In the genomic region with DNA sequence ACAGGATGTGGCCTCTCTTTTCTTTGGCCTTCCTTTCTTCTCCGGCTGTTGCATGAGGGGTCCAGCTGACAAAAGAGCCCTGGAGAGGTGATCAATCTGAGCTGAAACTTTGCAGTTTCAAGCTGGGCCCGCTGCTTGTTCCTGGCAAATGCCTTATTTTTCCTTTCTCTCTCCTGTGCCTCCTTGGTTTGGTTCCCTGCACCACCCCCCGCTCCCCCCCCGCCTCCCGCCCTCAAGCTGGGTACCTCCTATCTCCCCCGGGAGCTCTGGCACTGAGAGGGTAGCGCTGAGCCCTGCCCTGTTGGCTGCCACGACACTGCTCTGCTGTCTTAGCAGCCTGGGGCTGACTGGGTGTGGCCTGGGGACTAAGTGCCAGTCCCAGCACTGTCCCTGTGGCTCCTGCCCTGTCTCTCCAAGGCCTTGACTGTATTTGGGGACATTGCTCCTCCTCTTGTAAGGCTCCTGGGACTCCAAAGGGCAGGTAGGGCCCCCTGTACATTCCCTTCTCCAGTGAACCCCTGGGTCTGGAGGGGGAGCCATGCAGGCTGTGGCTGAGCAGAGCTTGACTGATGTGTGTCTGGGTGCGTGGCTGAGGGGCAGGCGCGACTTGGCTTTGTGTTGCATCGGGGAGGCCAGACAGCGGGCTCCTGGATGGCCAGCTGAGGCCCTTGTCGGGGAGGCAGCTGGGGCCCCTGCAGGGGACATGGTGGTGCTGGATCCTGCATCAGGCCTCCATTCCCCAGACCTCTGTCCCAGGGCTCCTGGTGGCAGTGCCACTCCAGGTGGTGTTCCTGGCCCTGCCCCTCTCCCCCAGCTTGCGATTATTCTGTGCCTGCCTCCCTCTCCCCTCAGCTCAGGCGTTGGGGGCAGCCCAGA, we compare ENCODE assay signal across 8 cellular contexts. TPM values are rescaled to one million over a fixed set of nuclear protein-coding genes. Genes with fewer than 3 reads are reported as not detected.
DNase-seq lines count a peak whose midpoint lies in the region; ATAC-seq and TF ChIP-seq lines count a peak whose summit lies in the region.

No MANE protein-coding gene starts in this region.

- in situ Hi-C loops in G401 (cut with HindIII; ENCODE audit: low sequenced_read_pairs), result no loop called here
- in situ Hi-C loops in astrocyte of the spinal cord (cut with HindIII; ENCODE audit: low sequenced_read_pairs), result no loop called here

- DNase-seq in G401 (ENCODE audit: low spot score) (peak; percentile 47), NCI-H1436 (lab: John Stamatoyannopoulos, UW) (peak; percentile 78), astrocyte of the spinal cord (ENCODE audit: low read depth, low spot score) (no peak), immature natural killer cell (peak in 1 of 3 donors; percentile 19)
- no peak for DNase-seq in activated CD4-positive, alpha-beta T cell treated with anti-CD3 and anti-CD28 coated beads, Interleukin-2, amount 50 U/mL, for 4 hours

- peak; percentile 63 for ATAC-seq in stimulated activated memory B cell treated with anti-CD40 and anti-IgM and Interleukin-4, amounts not matched to agents 10 μg/mL and 1 μg/mL and 100 μg/mL, for 72 hours
- ATAC-seq in HG03378 (IDR thresholded peaks at IDR 0.05; ENCODE audit: unreplicated experiment) (no peak), HG02763 (IDR thresholded peaks at IDR 0.05; ENCODE audit: unreplicated experiment) (no peak)

- peak overlapping the region; percentile 65 to 79 (median 75) for H3K4me3 Mint-ChIP-seq in immature natural killer cell
- H3K4me3 Mint-ChIP-seq in stimulated activated memory B cell treated with anti-CD40 and anti-IgM and Interleukin-4, amounts not matched to agents 10 μg/mL and 1 μg/mL and 100 μg/mL, for 72 hours, result peak overlapping the region; percentile 85

- peak overlapping the region in 5 of 6 donors; percentile 34 to 71 (median 67) for H3K27ac Mint-ChIP-seq in immature natural killer cell
- peak overlapping the region; percentile 48 for H3K27ac Mint-ChIP-seq in stimulated activated memory B cell treated with anti-CD40 and anti-IgM and Interleukin-4, amounts not matched to agents 10 μg/mL and 1 μg/mL and 100 μg/mL, for 72 hours

- H3K4me3 ChIP-seq in astrocyte of the spinal cord (ENCODE audit: low read depth, low read length), result peak overlapping the region; percentile 65

- H3K27me3 Mint-ChIP-seq in immature natural killer cell (ENCODE audit: low read depth in 3 of 3), result peaks cover 2 to 5% (median 4%) of the 10 kb centered on the region in 3 donors
- H3K27me3 Mint-ChIP-seq in stimulated activated memory B cell treated with anti-CD40 and anti-IgM and Interleukin-4, amounts not matched to agents 10 μg/mL and 1 μg/mL and 100 μg/mL, for 72 hours, result no peaks in the 10 kb centered on the region

- H3K9me3 Mint-ChIP-seq in immature natural killer cell, result no peaks in the 10 kb centered on the region
- no peaks in the 10 kb centered on the region for H3K9me3 Mint-ChIP-seq in stimulated activated memory B cell treated with anti-CD40 and anti-IgM and Interleukin-4, amounts not matched to agents 10 μg/mL and 1 μg/mL and 100 μg/mL, for 72 hours

- peaks cover 6 to 11% of the 10 kb centered on the region in 2 donors for H3K4me1 Mint-ChIP-seq in immature natural killer cell
- H3K4me1 Mint-ChIP-seq in stimulated activated memory B cell treated with anti-CD40 and anti-IgM and Interleukin-4, amounts not matched to agents 10 μg/mL and 1 μg/mL and 100 μg/mL, for 72 hours, result peaks cover 19% of the 10 kb centered on the region

- H3K36me3 Mint-ChIP-seq in immature natural killer cell, result no peaks in the 10 kb centered on the region
- peaks cover 15% of the 10 kb centered on the region for H3K36me3 Mint-ChIP-seq in stimulated activated memory B cell treated with anti-CD40 and anti-IgM and Interleukin-4, amounts not matched to agents 10 μg/mL and 1 μg/mL and 100 μg/mL, for 72 hours

- no peak for TF ChIP-seq CTCF in astrocyte of the spinal cord (IDR thresholded peaks at IDR 0.05; ENCODE audit: low read depth, low read length)

RNA-seq across cellular contexts. Expression of a gene that starts 1.1 kb away (rescaled TPM):
- 3.6 and 6.0 TPM in 2 replicates for total RNA-seq in G401 (2014; rRNA removed; shearing (Covaris generic))
- 1 to 10 TPM in 1 of 3 donors, under 1 TPM in 1, not detected in 1; 0.20 to 1.4 TPM for polyA plus RNA-seq in immature natural killer cell

RNA-seq across cellular contexts. Expression of a gene that starts 15.3 kb away (rescaled TPM):
- total RNA-seq in G401 (2014; rRNA removed; shearing (Covaris generic)), result 56.1 and 63.4 TPM in 2 replicates
- 10 to 100 TPM; 45.2 to 63.3 (median 53.3) TPM for polyA plus RNA-seq in immature natural killer cell

RNA-seq across cellular contexts. Expression of a gene that starts 19.9 kb away (rescaled TPM):
- 72.0 and 79.9 TPM in 2 replicates for total RNA-seq in G401 (2014; rRNA removed; shearing (Covaris generic))
- 10 to 100 TPM; 30.5 to 65.0 (median 52.4) TPM for polyA plus RNA-seq in immature natural killer cell

RNA-seq across cellular contexts. Expression of a gene that starts 22.2 kb away (rescaled TPM):
- total RNA-seq in G401 (2014; rRNA removed; shearing (Covaris generic)), result 51.4 and 57.6 TPM in 2 replicates
- 10 to 100 TPM; 20.9 to 37.8 (median 29.2) TPM for polyA plus RNA-seq in immature natural killer cell

RNA-seq across cellular contexts. Expression of a gene that starts 27.2 kb away (rescaled TPM):
- 48.2 and 58.1 TPM in 2 replicates for total RNA-seq in G401 (2014; rRNA removed; shearing (Covaris generic))
- 10 to 100 TPM; 56.3 to 68.9 (median 61.2) TPM for polyA plus RNA-seq in immature natural killer cell

Comparison
In these comparisons a context has a peak if more than half of its experiments do, and no peak if none do; other contexts are left out.
1. DNase-seq: peak in G401 (single experiment) and NCI-H1436 (single experiment); none in astrocyte of the spinal cord (single experiment) and activated CD4-positive, alpha-beta T cell treated with anti-CD3 and anti-CD28 coated beads, Interleukin-2, amount 50 U/mL, for 4 hours (0 of 2).